13 cellular contexts compared by ENCODE assay signal in genomic region chr19:38721977-38722773, GRCh38. TPM values are rescaled to one million over a fixed set of nuclear protein-coding genes. Genes with fewer than 3 reads are reported as not detected.
DNase-seq lines count a peak whose midpoint lies in the region; TF ChIP-seq lines count a peak whose summit lies in the region.
"Had no signal": no experiment of that assay in that cellular context is flagged by ENCODE, and none has a peak within 500 bp of the region (broad histone marks: within the 10 kb centered on the region; RNA-seq: fewer than 3 reads in every experiment).

No MANE protein-coding gene starts in this region.

- DNase-seq in NCI-H2227 (lab: John Stamatoyannopoulos, UW; ENCODE audit: unreplicated experiment) = peak; percentile 85
- DNase-seq in esophagus muscularis mucosa (ENCODE audit: extremely low spot score) = no peak
- no peak for DNase-seq in mesendoderm
- no peak for DNase-seq in DMS153 (lab: John Stamatoyannopoulos, UW)
- no peak for DNase-seq in trophoblast cell
- no peak for DNase-seq in activated CD8-positive, alpha-beta memory T cell treated with anti-CD3 and anti-CD28 coated beads, Interleukin-2, amount 50 U/mL, for 48 hours
- DNase-seq in activated T-cell treated with anti-CD3 and anti-CD28 coated beads for 4 hours = no peak
- DNase-seq: activated B cell treated with CpG ODN at 0.5 μM for 24 hours; activated naive CD4-positive, alpha-beta T cell treated with anti-CD3 and anti-CD28 coated beads for 36 hours; stimulated activated CD4-positive, alpha-beta T cell treated with anti-CD3 and anti-CD28 coated beads, Interleukin-4, amount 100 ng/mL, for 24 hours had no signal

- H3K18ac ChIP-seq in mesendoderm (ENCODE audit: low read length) (no peak overlapping the region), trophoblast cell (ENCODE audit: low read length) (no peak overlapping the region)

- no peak overlapping the region for H3K4me3 ChIP-seq in esophagus muscularis mucosa
- H3K4me3 ChIP-seq in mesendoderm (ENCODE audit: low read length) = no peak overlapping the region
- H3K4me3 ChIP-seq in subcutaneous abdominal adipose tissue (ENCODE audit: low read depth in 1 of 5, low read length in 5 of 5) = no peak overlapping the region
- no peak overlapping the region for H3K4me3 ChIP-seq in trophoblast cell (ENCODE audit: low read depth, low read length)

- peak overlapping the region; percentile 7 for H3K56ac ChIP-seq in mesendoderm (ENCODE audit: low read length)

- WGBS in esophagus muscularis mucosa = 49% methylated on average over 13 of the region's 17 CpGs
- no CpG with 5 or more reads among the region's 17 CpGs for WGBS in mesendoderm (ENCODE audit: extremely low coverage, insufficient coverage, low lambda C conversion rate)
- WGBS in trophoblast cell (ENCODE audit: extremely low coverage, insufficient coverage, insufficient read length) = no CpG with 5 or more reads among the region's 17 CpGs

- H3K14ac ChIP-seq in trophoblast cell (ENCODE audit: low read length) = no peak overlapping the region

- H2AK5ac ChIP-seq in mesendoderm (ENCODE audit: low read length) (no peak overlapping the region), trophoblast cell (ENCODE audit: low read length) (no peak overlapping the region)

- H3K23ac ChIP-seq in mesendoderm (ENCODE audit: low read length) (no peak overlapping the region), trophoblast cell (ENCODE audit: low read length) (no peak overlapping the region)

- peaks cover 86 to 100% (median 99%) of the 10 kb centered on the region in 4 donors for H3K36me3 ChIP-seq in esophagus muscularis mucosa
- peaks cover 28% of the 10 kb centered on the region for H3K36me3 ChIP-seq in mesendoderm (ENCODE audit: control insufficient read depth, insufficient read depth, low read length)
- peaks cover 0 to 100% (median 98%) of the 10 kb centered on the region in 5 donors for H3K36me3 ChIP-seq in subcutaneous abdominal adipose tissue (ENCODE audit: control insufficient read depth in 5 of 5, insufficient read depth in 5 of 5, low read length in 5 of 5)
- peaks cover 100% of the 10 kb centered on the region in 2 experiments for H3K36me3 ChIP-seq in trophoblast cell (ENCODE audit: control insufficient read depth in 1 of 2, insufficient read depth in 2 of 2, low read length in 2 of 2)

- H3K4me1 ChIP-seq in esophagus muscularis mucosa = peaks cover 56 to 70% (median 64%) of the 10 kb centered on the region in 4 donors
- H3K4me1 ChIP-seq in mesendoderm (ENCODE audit: control insufficient read depth, low read depth, low read length) = no peaks in the 10 kb centered on the region
- peaks cover 5 to 30% (median 15%) of the 10 kb centered on the region in 5 donors for H3K4me1 ChIP-seq in subcutaneous abdominal adipose tissue (ENCODE audit: control insufficient read depth in 5 of 5, insufficient read depth in 5 of 5, low read length in 5 of 5)
- H3K4me1 ChIP-seq in trophoblast cell (ENCODE audit: control insufficient read depth in 1 of 2, insufficient read depth in 2 of 2, low read length in 2 of 2) = peaks cover 4 to 16% of the 10 kb centered on the region in 2 experiments

- no peak for TF ChIP-seq POLR2A in esophagus muscularis mucosa (IDR thresholded peaks at IDR 0.05; ENCODE audit: low read depth)

- H3K9ac ChIP-seq in mesendoderm (ENCODE audit: low read length) = no peak overlapping the region
- peak overlapping the region in 2 of 5 donors; percentile 14 to 15 for H3K9ac ChIP-seq in subcutaneous abdominal adipose tissue (ENCODE audit: low read length in 5 of 5)
- no peak overlapping the region for H3K9ac ChIP-seq in trophoblast cell (ENCODE audit: low read length)

- no peak overlapping the region for H2BK12ac ChIP-seq in trophoblast cell (ENCODE audit: low read length)

- no peak overlapping the region for H4K5ac ChIP-seq in mesendoderm (ENCODE audit: low read length)

- peak overlapping the region; percentile 74 to 98 (median 76) for H3K27ac ChIP-seq in esophagus muscularis mucosa (replicated peaks in 1 of 4)
- H3K27ac ChIP-seq in mesendoderm (ENCODE audit: low read depth, low read length) = no peak overlapping the region
- peak overlapping the region; percentile 46 for H3K27ac ChIP-seq in subcutaneous abdominal adipose tissue (ENCODE audit: low read depth, low read length)
- no peak overlapping the region for H3K27ac ChIP-seq in trophoblast cell (ENCODE audit: low read depth, low read length)

- H2AFZ ChIP-seq in trophoblast cell (ENCODE audit: insufficient read depth, low read length, poor library complexity) = no peak overlapping the region

- H4K12ac ChIP-seq in trophoblast cell (ENCODE audit: low read depth, low read length) = no peak overlapping the region

- no peak overlapping the region for H3K4ac ChIP-seq in mesendoderm (ENCODE audit: low read depth, low read length)
- H3K4ac ChIP-seq in trophoblast cell (ENCODE audit: low read depth, low read length) = no peak overlapping the region

- TF ChIP-seq EP300 in esophagus muscularis mucosa (IDR thresholded peaks at IDR 0.05) = no peak

- intact Hi-C loops in esophagus muscularis mucosa (cut with DNase I) = no loop called here

- no peak overlapping the region for H2BK5ac ChIP-seq in mesendoderm (ENCODE audit: low read length)
- H2BK5ac ChIP-seq in trophoblast cell (ENCODE audit: low read depth, low read length, poor library complexity) = no peak overlapping the region

- H3K4me2 ChIP-seq in mesendoderm (ENCODE audit: low read length) (no peak overlapping the region), trophoblast cell (ENCODE audit: low read length) (no peak overlapping the region)

- H3K9me3 ChIP-seq in esophagus muscularis mucosa (no peaks in the 10 kb centered on the region), subcutaneous abdominal adipose tissue (ENCODE audit: control insufficient read depth in 5 of 5, low read length in 5 of 5) (no peaks in the 10 kb centered on the region), trophoblast cell (ENCODE audit: insufficient read depth, low read depth, low read length) (peaks cover 9% of the 10 kb centered on the region)

- H3K79me2 ChIP-seq in mesendoderm (ENCODE audit: control insufficient read depth, insufficient read depth, low read length) (no peaks in the 10 kb centered on the region), trophoblast cell (ENCODE audit: control insufficient read depth, insufficient read depth, low read length, poor library complexity) (no peaks in the 10 kb centered on the region)

- no peaks in the 10 kb centered on the region for H3K79me1 ChIP-seq in mesendoderm (ENCODE audit: low read length)
- H3K79me1 ChIP-seq in trophoblast cell (ENCODE audit: low read length) = peaks cover 3% of the 10 kb centered on the region

- no peak overlapping the region for H2BK15ac ChIP-seq in mesendoderm (replicated peaks; ENCODE audit: low read depth)

- TF ChIP-seq CTCF in esophagus muscularis mucosa (IDR thresholded peaks at IDR 0.05) = no peak

- no peak overlapping the region for H4K91ac ChIP-seq in trophoblast cell (ENCODE audit: low read depth, low read length)

- no peak overlapping the region for H2BK120ac ChIP-seq in mesendoderm (ENCODE audit: low read depth, low read length)
- no peak overlapping the region for H2BK120ac ChIP-seq in trophoblast cell (ENCODE audit: insufficient read depth, low read length, poor library complexity)

- H3K27me3 ChIP-seq in esophagus muscularis mucosa = no peaks in the 10 kb centered on the region
- no peaks in the 10 kb centered on the region for H3K27me3 ChIP-seq in mesendoderm (ENCODE audit: insufficient read depth, low read length, poor library complexity)
- no peaks in the 10 kb centered on the region for H3K27me3 ChIP-seq in subcutaneous abdominal adipose tissue (ENCODE audit: control insufficient read depth in 5 of 5, insufficient read depth in 4 of 5, low read length in 5 of 5)
- H3K27me3 ChIP-seq in trophoblast cell (ENCODE audit: insufficient read depth, low read length) = no peaks in the 10 kb centered on the region

- H4K8ac ChIP-seq in mesendoderm (ENCODE audit: low read depth, low read length) (no peak overlapping the region), trophoblast cell (ENCODE audit: low read depth, low read length) (no peak overlapping the region)

RNA-seq across cellular contexts. Expression of gene CAPN12, which starts 22.1 kb away (rescaled TPM):
- 1 to 10 TPM in 3 of 4 donors, under 1 TPM in 1; 0.83 to 2.1 (median 1.6) TPM for total RNA-seq in esophagus muscularis mucosa
- polyA plus RNA-seq in mesendoderm (2013, experiment 1 of 2) = 6.6 TPM
- polyA plus RNA-seq in mesendoderm (2013, experiment 2 of 2) = 6.5 TPM
- 11.0 and 11.5 TPM in 2 replicates for polyA plus RNA-seq in trophoblast cell (2013)

RNA-seq across cellular contexts. Expression of gene LGALS7, which starts 51.1 kb away (rescaled TPM):
- not detected for total RNA-seq in esophagus muscularis mucosa
- polyA plus RNA-seq in mesendoderm (2013, experiment 1 of 2) = not detected
- not detected for polyA plus RNA-seq in mesendoderm (2013, experiment 2 of 2)
- not detected in 2 replicates for polyA plus RNA-seq in trophoblast cell (2013)
- total RNA-seq: activated B cell treated with CpG ODN at 0.5 μM for 24 hours; activated naive CD4-positive, alpha-beta T cell treated with anti-CD3 and anti-CD28 coated beads for 36 hours; epithelial cell of proximal tubule; mesenteric fat pad had no signal

Comparison
In these comparisons a context has a peak if more than half of its experiments do, and no peak if none do; other contexts are left out.
1. H3K27ac ChIP-seq: peak in esophagus muscularis mucosa (4 of 4) and subcutaneous abdominal adipose tissue (single experiment); none in mesendoderm (single experiment) and trophoblast cell (single experiment).